ENCODE assay signal across 22 cellular contexts in genomic region chr18:28792404-28793103, GRCh38.
DNase-seq lines count a peak whose midpoint lies in the region; ATAC-seq and TF ChIP-seq lines count a peak whose summit lies in the region.
"Had no signal": no experiment of that assay in that cellular context is flagged by ENCODE, and none has a peak within 500 bp of the region (broad histone marks: within the 10 kb centered on the region; RNA-seq: fewer than 3 reads in every experiment).

No MANE protein-coding gene starts in this region.

- H3K79me2 ChIP-seq in PC-3 (ENCODE audit: low read length) (no peaks in the 10 kb centered on the region), hepatocyte (no peaks in the 10 kb centered on the region)

- intact Hi-C loops in PC-3 (cut with micrococcal nuclease) (no loop called here), heart left ventricle (cut with DNase I) (no loop called here)

- H3K9me3 ChIP-seq in PC-3 (ENCODE audit: low read length) (no peaks in the 10 kb centered on the region), hepatocyte (ENCODE audit: low read depth) (no peaks in the 10 kb centered on the region), heart left ventricle (no peaks in the 10 kb centered on the region)
- H3K9me3 ChIP-seq: BLaER1 treated with 17β-estradiol and CSF1 and Interleukin-3, amounts not matched to agents 10 nM and 100 nM; upper lobe of right lung had no signal

- TF ChIP-seq CTCF in PC-3 (conservative IDR thresholded peaks at IDR 0.05; ENCODE audit: low read depth, low read length) (no peak), hepatocyte (IDR thresholded peaks at IDR 0.05; ENCODE audit: poor library complexity) (no peak), heart left ventricle (IDR thresholded peaks at IDR 0.05) (no peak)

- DNase-seq in ACHN (peak; percentile 28), HT1080 (ENCODE audit: low read depth) (peak; percentile 12), PC-3 (peak; percentile 26), hepatocyte (ENCODE audit: low spot score) (peak; percentile 9), heart left ventricle (no peak), NCI-H2081 treated with DMSO at 0.1 percent for 48 hours (lab: John Stamatoyannopoulos, UW) (no peak)
- DNase-seq in activated naive CD4-positive, alpha-beta T cell treated with anti-CD3 and anti-CD28 coated beads, Interleukin-2, amount 50 U/mL, for 16 hours = no peak
- DNase-seq: activated CD4-positive, alpha-beta T cell treated with anti-CD3 and anti-CD28 coated beads, Interleukin-2, amount 50 U/mL, for 48 hours; anterior cingulate cortex; cortex of kidney; glutamatergic neuron; H7; kidney glomerular epithelial cell; NCI-H1417 treated with DMSO at 0.1 percent for 48 hours; NCI-H524 treated with DMSO at 0.1 percent for 48 hours; occipital lobe; stimulated activated naive CD4-positive, alpha-beta T cell treated with Interleukin-2 at 50 U/mL for 16 hours; T-helper 9 cell; upper lobe of right lung had no signal

- H3K9ac ChIP-seq in PC-3 (ENCODE audit: low read length) = no peak overlapping the region
- H3K9ac ChIP-seq: BLaER1 treated with 17β-estradiol and CSF1 and Interleukin-3, amounts not matched to agents 10 nM and 100 nM had no signal

- BruUV-seq in PC-3 (replicated peaks; lab: Mats Ljungman, UMichigan) = no TSS peak

- H3K36me3 ChIP-seq in PC-3 (ENCODE audit: low read depth, low read length) (no peaks in the 10 kb centered on the region), hepatocyte (replicated peaks; ENCODE audit: insufficient read depth, low read depth) (no peaks in the 10 kb centered on the region), heart left ventricle (no peaks in the 10 kb centered on the region)
- H3K36me3 ChIP-seq: BLaER1 treated with 17β-estradiol and CSF1 and Interleukin-3, amounts not matched to agents 10 nM and 100 nM; upper lobe of right lung had no signal

- H3K27me3 ChIP-seq in PC-3 (ENCODE audit: low read length) = no peaks in the 10 kb centered on the region
- H3K27me3 ChIP-seq in hepatocyte = no peaks in the 10 kb centered on the region
- no peaks in the 10 kb centered on the region for H3K27me3 ChIP-seq in heart left ventricle
- H3K27me3 ChIP-seq: BLaER1 treated with 17β-estradiol and CSF1 and Interleukin-3, amounts not matched to agents 10 nM and 100 nM; upper lobe of right lung had no signal

- 61% methylated on average over 4 of the region's 4 CpGs for WGBS in hepatocyte (ENCODE audit: low lambda C conversion rate, missing lambda C conversion rate)
- WGBS in heart left ventricle, 4 donors = 56 to 69% (median 68%) methylated on average over 4 of the region's 4 CpGs

- in situ Hi-C loops in ACHN (cut with HindIII; ENCODE audit: low pct_ligation_motif_present, low pct_unique_long_range_greater_than_20kb, low sequenced_read_pairs) = no loop called here

- peak overlapping the region; percentile 74 for H3K4me2 ChIP-seq in PC-3 (ENCODE audit: low read length)
- peak overlapping the region; percentile 54 for H3K4me2 ChIP-seq in hepatocyte

- peak overlapping the region; percentile 61 for H2AFZ ChIP-seq in PC-3 (ENCODE audit: low read length)
- peak overlapping the region; percentile 7 for H2AFZ ChIP-seq in hepatocyte

- H3K9me2 ChIP-seq in PC-3 (replicated peaks; ENCODE audit: low read length) (no peaks in the 10 kb centered on the region), hepatocyte (replicated peaks; ENCODE audit: insufficient read depth) (no peaks in the 10 kb centered on the region)

- H3K4me1 ChIP-seq in PC-3 (ENCODE audit: insufficient read depth, low read length) (peaks cover 51% of the 10 kb centered on the region), hepatocyte (ENCODE audit: insufficient read depth) (no peaks in the 10 kb centered on the region), heart left ventricle (peaks cover 0 to 7% (median 0%) of the 10 kb centered on the region in 12 donors)
- H3K4me1 ChIP-seq: upper lobe of right lung had no signal

- ATAC-seq in PC-3 (no peak), heart left ventricle (no peak)
- ATAC-seq: esophagus mucosa, upper lobe of right lung had no signal

- CTCF ChIA-PET in PC-3 (lab: Charles Lee) = no interaction called here

- H4K20me1 ChIP-seq in PC-3 (ENCODE audit: low read length) (no peaks in the 10 kb centered on the region), hepatocyte (ENCODE audit: insufficient read depth, poor library complexity, severe bottlenecking) (no peaks in the 10 kb centered on the region)
- H4K20me1 ChIP-seq: BLaER1 treated with 17β-estradiol and CSF1 and Interleukin-3, amounts not matched to agents 10 nM and 100 nM had no signal

- H3K4me3 ChIP-seq in PC-3 (ENCODE audit: low read length) = peak overlapping the region; percentile 51
- no peak overlapping the region for H3K4me3 ChIP-seq in hepatocyte
- H3K4me3 ChIP-seq in heart left ventricle = no peak overlapping the region
- H3K4me3 ChIP-seq: BLaER1 treated with 17β-estradiol and CSF1 and Interleukin-3, amounts not matched to agents 10 nM and 100 nM; skin epidermis; upper lobe of right lung had no signal

- POLR2A ChIA-PET in PC-3 (lab: Charles Lee; ENCODE audit: unreplicated experiment) = interaction anchor here (0.6 kb wide), 1 partner anchor 591 kb away, joined by 3 read pairs; no protein-coding TSS in a partner anchor

- TF ChIP-seq POLR2A in heart left ventricle (IDR thresholded peaks at IDR 0.05) = no peak

- H3K27ac ChIP-seq in PC-3 (ENCODE audit: low read length) (no peak overlapping the region), hepatocyte (no peak overlapping the region), heart left ventricle (no peak overlapping the region)
- H3K27ac ChIP-seq: BLaER1 treated with 17β-estradiol and CSF1 and Interleukin-3, amounts not matched to agents 10 nM and 100 nM; skin epidermis; upper lobe of right lung had no signal

- peaks cover 8% of the 10 kb centered on the region for H3F3A ChIP-seq in PC-3 (ENCODE audit: low read length, unreplicated experiment)

Comparison
In these comparisons a context has a peak if more than half of its experiments do, and no peak if none do; other contexts are left out.
1. DNase-seq: peak in ACHN (single experiment), HT1080 (single experiment), PC-3 (single experiment) and hepatocyte (single experiment); none in activated naive CD4-positive, alpha-beta T cell treated with anti-CD3 and anti-CD28 coated beads, Interleukin-2, amount 50 U/mL, for 16 hours (single experiment), heart left ventricle (0 of 5) and NCI-H2081 treated with DMSO at 0.1 percent for 48 hours (single experiment).